8 cellular contexts compared by ENCODE assay signal in genomic region chr19:1101337-1101698, GRCh38. TPM values are rescaled to one million over a fixed set of nuclear protein-coding genes. Genes with fewer than 3 reads are reported as not detected.
DNase-seq lines count a peak whose midpoint lies in the region; ATAC-seq lines count a peak whose summit lies in the region.

No MANE protein-coding gene starts in this region.

- ATAC-seq in activated CD8-positive, alpha-beta T cell treated with anti-CD3 and anti-CD28 coated beads, Interleukin-2, amount 10 ng/mL, durations not matched to agents 7 days and 5 days = no peak
- no peak for ATAC-seq in GM18520 (IDR thresholded peaks at IDR 0.05; ENCODE audit: unreplicated experiment)

- peaks cover 5% of the 10 kb centered on the region; the same call in 1 of the 2 replicates for H3K4me1 ChIP-seq in iPS-20b (ENCODE audit: insufficient read depth, low read length)
- peaks cover 51% of the 10 kb centered on the region for H3K4me1 ChIP-seq in stomach smooth muscle (ENCODE audit: control insufficient read depth, insufficient read depth, low read length)

- POLR2A ChIA-PET in activated CD8-positive, alpha-beta T cell treated with anti-CD3 and anti-CD28 coated beads, Interleukin-2, amount 10 ng/mL, durations not matched to agents 7 days and 5 days (lab: Charles Lee) = interaction anchor here (0.7 to 1.4 kb wide), 6 partner anchors 10 to 168 kb away, joined by 3 to 6 read pairs (median 4); partner anchors contain the start of genes ARHGAP45 and CIRBP

- H3K27ac ChIP-seq in iPS-20b (ENCODE audit: low read length) (peak overlapping the region; percentile 59), stomach smooth muscle (ENCODE audit: low read length) (peak overlapping the region; percentile 80)

- H3K9me3 Mint-ChIP-seq in activated CD8-positive, alpha-beta T cell treated with anti-CD3 and anti-CD28 coated beads, Interleukin-2, amount 10 ng/mL, durations not matched to agents 7 days and 5 days (ENCODE audit: insufficient read depth) = no peaks in the 10 kb centered on the region

- H3K36me3 ChIP-seq in iPS-20b (ENCODE audit: insufficient read depth, low read depth, low read length) = peaks cover 5% of the 10 kb centered on the region
- H3K36me3 ChIP-seq in stomach smooth muscle (ENCODE audit: control insufficient read depth in 2 of 2, insufficient read depth in 2 of 2, low read length in 2 of 2) = peaks cover 0 to 2% of the 10 kb centered on the region in 2 donors

- H3K27me3 ChIP-seq in iPS-20b (ENCODE audit: insufficient read depth, low read length) (no peaks in the 10 kb centered on the region), stomach smooth muscle (ENCODE audit: control insufficient read depth in 1 of 2, insufficient read depth in 2 of 2, low read length in 2 of 2) (no peaks in the 10 kb centered on the region)

- peak; percentile 60 for DNase-seq in KG1 (lab: John Stamatoyannopoulos, UW)
- no peak for DNase-seq in activated CD8-positive, alpha-beta T cell treated with anti-CD3 and anti-CD28 coated beads, Interleukin-2, amount 10 ng/mL, durations not matched to agents 7 days and 5 days
- DNase-seq in DMS 273 treated with DMSO at 0.1 percent for 48 hours (lab: John Stamatoyannopoulos, UW) = no peak
- no peak for DNase-seq in NCI-H226
- DNase-seq in iPS-NIHi11 (ENCODE audit: low spot score) = no peak

- peak overlapping the region; percentile 47 for H3K4me3 Mint-ChIP-seq in activated CD8-positive, alpha-beta T cell treated with anti-CD3 and anti-CD28 coated beads, Interleukin-2, amount 10 ng/mL, durations not matched to agents 7 days and 5 days

- H3K4me3 ChIP-seq in iPS-20b (ENCODE audit: low read length) = no peak overlapping the region
- H3K4me3 ChIP-seq in stomach smooth muscle (ENCODE audit: low read length in 2 of 2) = no peak overlapping the region

- no peaks in the 10 kb centered on the region for H3K27me3 Mint-ChIP-seq in activated CD8-positive, alpha-beta T cell treated with anti-CD3 and anti-CD28 coated beads, Interleukin-2, amount 10 ng/mL, durations not matched to agents 7 days and 5 days (ENCODE audit: low read depth)

- CTCF ChIA-PET in activated CD8-positive, alpha-beta T cell treated with anti-CD3 and anti-CD28 coated beads, Interleukin-2, amount 10 ng/mL, durations not matched to agents 7 days and 5 days (lab: Charles Lee) = interaction anchor here (0.8 to 1.9 kb wide), 6 partner anchors 12 to 165 kb away, joined by 3 to 7 read pairs (median 5); partner anchors contain the start of gene SBNO2

- H3K27ac Mint-ChIP-seq in activated CD8-positive, alpha-beta T cell treated with anti-CD3 and anti-CD28 coated beads, Interleukin-2, amount 10 ng/mL, durations not matched to agents 7 days and 5 days = peak overlapping the region; percentile 85

- H3K36me3 Mint-ChIP-seq in activated CD8-positive, alpha-beta T cell treated with anti-CD3 and anti-CD28 coated beads, Interleukin-2, amount 10 ng/mL, durations not matched to agents 7 days and 5 days (ENCODE audit: low read depth) = peaks cover 3% of the 10 kb centered on the region

- H3K9ac ChIP-seq in iPS-20b (ENCODE audit: low read depth, low read length) = peak overlapping the region; percentile 66; the same call in 1 of the 2 replicates
- H3K9ac ChIP-seq in stomach smooth muscle (ENCODE audit: low read length in 2 of 2) = no peak overlapping the region

- H3K9me3 ChIP-seq in iPS-20b (ENCODE audit: insufficient read depth, low read depth, low read length) = no peaks in the 10 kb centered on the region
- no peaks in the 10 kb centered on the region for H3K9me3 ChIP-seq in stomach smooth muscle (ENCODE audit: control insufficient read depth in 2 of 2, low read length in 2 of 2)

- H3K4me1 Mint-ChIP-seq in activated CD8-positive, alpha-beta T cell treated with anti-CD3 and anti-CD28 coated beads, Interleukin-2, amount 10 ng/mL, durations not matched to agents 7 days and 5 days (ENCODE audit: low read depth) = peaks cover 59% of the 10 kb centered on the region

RNA-seq across cellular contexts. Expression of gene GPX4, which starts 2.5 kb away (rescaled TPM):
- total RNA-seq in activated CD8-positive, alpha-beta T cell treated with anti-CD3 and anti-CD28 coated beads, Interleukin-2, amount 10 ng/mL, durations not matched to agents 7 days and 5 days = 100 to 1,000 TPM; 174 to 177 TPM

RNA-seq across cellular contexts. Expression of gene POLR2E, which starts 6.1 kb away (rescaled TPM):
- 100 to 1,000 TPM; 176 to 177 TPM for total RNA-seq in activated CD8-positive, alpha-beta T cell treated with anti-CD3 and anti-CD28 coated beads, Interleukin-2, amount 10 ng/mL, durations not matched to agents 7 days and 5 days

RNA-seq across cellular contexts. Expression of gene ARHGAP45, which starts 34.4 kb away (rescaled TPM):
- 100 to 1,000 TPM; 433 to 445 TPM for total RNA-seq in activated CD8-positive, alpha-beta T cell treated with anti-CD3 and anti-CD28 coated beads, Interleukin-2, amount 10 ng/mL, durations not matched to agents 7 days and 5 days
